ENCODE assay signal across 1 cellular context in the genomic region with DNA sequence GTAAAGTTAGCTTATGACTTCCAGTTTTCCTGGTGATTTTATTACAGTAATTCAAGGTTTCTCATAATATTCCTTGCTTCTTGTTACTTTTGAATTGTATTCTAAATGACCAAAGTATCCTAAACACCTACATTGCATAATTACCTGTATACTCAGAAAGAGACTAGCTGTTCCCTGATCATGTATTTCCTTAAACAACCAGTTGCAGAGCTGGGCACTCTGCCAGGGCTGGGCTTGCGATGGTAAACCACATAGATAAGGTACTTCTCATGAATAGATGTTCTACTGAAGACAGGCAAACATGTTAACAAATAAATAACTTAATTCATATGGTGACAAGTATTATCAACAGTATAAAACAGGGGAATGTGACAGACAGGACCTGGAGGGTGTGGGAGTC.
TF ChIP-seq lines count a peak whose summit lies in the region.

No MANE protein-coding gene starts in this region.

TF ChIP-seq in GM23338, 12 proteins besides CTCF, POLR2A, EP300 and RAD21 (continued from another document):
- TF ChIP-seq ZNF331 (CRISPR knock-in tag; IDR thresholded peaks at IDR 0.05; ENCODE audit: low read depth), result no peak
- TF ChIP-seq, protein P1, sequence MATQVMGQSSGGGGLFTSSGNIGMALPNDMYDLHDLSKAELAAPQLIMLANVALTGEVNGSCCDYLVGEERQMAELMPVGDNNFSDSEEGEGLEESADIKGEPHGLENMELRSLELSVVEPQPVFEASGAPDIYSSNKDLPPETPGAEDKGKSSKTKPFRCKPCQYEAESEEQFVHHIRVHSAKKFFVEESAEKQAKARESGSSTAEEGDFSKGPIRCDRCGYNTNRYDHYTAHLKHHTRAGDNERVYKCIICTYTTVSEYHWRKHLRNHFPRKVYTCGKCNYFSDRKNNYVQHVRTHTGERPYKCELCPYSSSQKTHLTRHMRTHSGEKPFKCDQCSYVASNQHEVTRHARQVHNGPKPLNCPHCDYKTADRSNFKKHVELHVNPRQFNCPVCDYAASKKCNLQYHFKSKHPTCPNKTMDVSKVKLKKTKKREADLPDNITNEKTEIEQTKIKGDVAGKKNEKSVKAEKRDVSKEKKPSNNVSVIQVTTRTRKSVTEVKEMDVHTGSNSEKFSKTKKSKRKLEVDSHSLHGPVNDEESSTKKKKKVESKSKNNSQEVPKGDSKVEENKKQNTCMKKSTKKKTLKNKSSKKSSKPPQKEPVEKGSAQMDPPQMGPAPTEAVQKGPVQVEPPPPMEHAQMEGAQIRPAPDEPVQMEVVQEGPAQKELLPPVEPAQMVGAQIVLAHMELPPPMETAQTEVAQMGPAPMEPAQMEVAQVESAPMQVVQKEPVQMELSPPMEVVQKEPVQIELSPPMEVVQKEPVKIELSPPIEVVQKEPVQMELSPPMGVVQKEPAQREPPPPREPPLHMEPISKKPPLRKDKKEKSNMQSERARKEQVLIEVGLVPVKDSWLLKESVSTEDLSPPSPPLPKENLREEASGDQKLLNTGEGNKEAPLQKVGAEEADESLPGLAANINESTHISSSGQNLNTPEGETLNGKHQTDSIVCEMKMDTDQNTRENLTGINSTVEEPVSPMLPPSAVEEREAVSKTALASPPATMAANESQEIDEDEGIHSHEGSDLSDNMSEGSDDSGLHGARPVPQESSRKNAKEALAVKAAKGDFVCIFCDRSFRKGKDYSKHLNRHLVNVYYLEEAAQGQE (IDR thresholded peaks at IDR 0.05; ENCODE audit: unreplicated experiment), result no peak
- TF ChIP-seq STAT1 (IDR thresholded peaks at IDR 0.05; ENCODE audit: unreplicated experiment), result no peak
- no peak for TF ChIP-seq JUNB (IDR thresholded peaks at IDR 0.05; ENCODE audit: unreplicated experiment)
- TF ChIP-seq, protein P2, sequence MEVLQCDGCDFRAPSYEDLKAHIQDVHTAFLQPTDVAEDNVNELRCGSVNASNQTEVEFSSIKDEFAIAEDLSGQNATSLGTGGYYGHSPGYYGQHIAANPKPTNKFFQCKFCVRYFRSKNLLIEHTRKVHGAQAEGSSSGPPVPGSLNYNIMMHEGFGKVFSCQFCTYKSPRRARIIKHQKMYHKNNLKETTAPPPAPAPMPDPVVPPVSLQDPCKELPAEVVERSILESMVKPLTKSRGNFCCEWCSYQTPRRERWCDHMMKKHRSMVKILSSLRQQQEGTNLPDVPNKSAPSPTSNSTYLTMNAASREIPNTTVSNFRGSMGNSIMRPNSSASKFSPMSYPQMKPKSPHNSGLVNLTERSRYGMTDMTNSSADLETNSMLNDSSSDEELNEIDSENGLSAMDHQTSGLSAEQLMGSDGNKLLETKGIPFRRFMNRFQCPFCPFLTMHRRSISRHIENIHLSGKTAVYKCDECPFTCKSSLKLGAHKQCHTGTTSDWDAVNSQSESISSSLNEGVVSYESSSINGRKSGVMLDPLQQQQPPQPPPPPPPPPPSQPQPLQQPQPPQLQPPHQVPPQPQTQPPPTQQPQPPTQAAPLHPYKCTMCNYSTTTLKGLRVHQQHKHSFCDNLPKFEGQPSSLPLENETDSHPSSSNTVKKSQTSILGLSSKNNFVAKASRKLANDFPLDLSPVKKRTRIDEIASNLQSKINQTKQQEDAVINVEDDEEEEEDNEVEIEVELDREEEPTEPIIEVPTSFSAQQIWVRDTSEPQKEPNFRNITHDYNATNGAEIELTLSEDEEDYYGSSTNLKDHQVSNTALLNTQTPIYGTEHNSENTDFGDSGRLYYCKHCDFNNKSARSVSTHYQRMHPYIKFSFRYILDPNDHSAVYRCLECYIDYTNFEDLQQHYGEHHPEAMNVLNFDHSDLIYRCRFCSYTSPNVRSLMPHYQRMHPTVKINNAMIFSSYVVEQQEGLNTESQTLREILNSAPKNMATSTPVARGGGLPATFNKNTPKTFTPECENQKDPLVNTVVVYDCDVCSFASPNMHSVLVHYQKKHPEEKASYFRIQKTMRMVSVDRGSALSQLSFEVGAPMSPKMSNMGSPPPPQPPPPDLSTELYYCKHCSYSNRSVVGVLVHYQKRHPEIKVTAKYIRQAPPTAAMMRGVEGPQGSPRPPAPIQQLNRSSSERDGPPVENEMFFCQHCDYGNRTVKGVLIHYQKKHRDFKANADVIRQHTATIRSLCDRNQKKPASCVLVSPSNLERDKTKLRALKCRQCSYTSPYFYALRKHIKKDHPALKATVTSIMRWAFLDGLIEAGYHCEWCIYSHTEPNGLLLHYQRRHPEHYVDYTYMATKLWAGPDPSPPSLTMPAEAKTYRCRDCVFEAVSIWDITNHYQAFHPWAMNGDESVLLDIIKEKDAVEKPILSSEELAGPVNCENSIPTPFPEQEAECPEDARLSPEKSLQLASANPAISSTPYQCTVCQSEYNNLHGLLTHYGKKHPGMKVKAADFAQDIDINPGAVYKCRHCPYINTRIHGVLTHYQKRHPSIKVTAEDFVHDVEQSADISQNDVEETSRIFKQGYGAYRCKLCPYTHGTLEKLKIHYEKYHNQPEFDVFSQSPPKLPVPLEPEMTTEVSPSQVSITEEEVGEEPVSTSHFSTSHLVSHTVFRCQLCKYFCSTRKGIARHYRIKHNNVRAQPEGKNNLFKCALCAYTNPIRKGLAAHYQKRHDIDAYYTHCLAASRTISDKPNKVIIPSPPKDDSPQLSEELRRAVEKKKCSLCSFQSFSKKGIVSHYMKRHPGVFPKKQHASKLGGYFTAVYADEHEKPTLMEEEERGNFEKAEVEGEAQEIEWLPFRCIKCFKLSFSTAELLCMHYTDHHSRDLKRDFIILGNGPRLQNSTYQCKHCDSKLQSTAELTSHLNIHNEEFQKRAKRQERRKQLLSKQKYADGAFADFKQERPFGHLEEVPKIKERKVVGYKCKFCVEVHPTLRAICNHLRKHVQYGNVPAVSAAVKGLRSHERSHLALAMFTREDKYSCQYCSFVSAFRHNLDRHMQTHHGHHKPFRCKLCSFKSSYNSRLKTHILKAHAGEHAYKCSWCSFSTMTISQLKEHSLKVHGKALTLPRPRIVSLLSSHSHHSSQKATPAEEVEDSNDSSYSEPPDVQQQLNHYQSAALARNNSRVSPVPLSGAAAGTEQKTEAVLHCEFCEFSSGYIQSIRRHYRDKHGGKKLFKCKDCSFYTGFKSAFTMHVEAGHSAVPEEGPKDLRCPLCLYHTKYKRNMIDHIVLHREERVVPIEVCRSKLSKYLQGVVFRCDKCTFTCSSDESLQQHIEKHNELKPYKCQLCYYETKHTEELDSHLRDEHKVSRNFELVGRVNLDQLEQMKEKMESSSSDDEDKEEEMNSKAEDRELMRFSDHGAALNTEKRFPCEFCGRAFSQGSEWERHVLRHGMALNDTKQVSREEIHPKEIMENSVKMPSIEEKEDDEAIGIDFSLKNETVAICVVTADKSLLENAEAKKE (CRISPR knock-in tag; IDR thresholded peaks at IDR 0.05), result no peak
- TF ChIP-seq NANOG (IDR thresholded peaks at IDR 0.05; ENCODE audit: borderline replicate concordance), result no peak
- TF ChIP-seq ZNF114 (CRISPR knock-in tag; IDR thresholded peaks at IDR 0.05), result no peak
- no peak for TF ChIP-seq EZH2phosphoT487 (IDR thresholded peaks at IDR 0.05; ENCODE audit: unreplicated experiment)
TF ChIP-seq in GM23338: peak in this region for 0.
